In genomic region chr17:36885161-36885735, GRCh38 we compare ENCODE assay signal across 17 cellular contexts. TPM values are rescaled to one million over a fixed set of nuclear protein-coding genes. Genes with fewer than 3 reads are reported as not detected.
DNase-seq lines count a peak whose midpoint lies in the region; TF ChIP-seq lines count a peak whose summit lies in the region.
"Had no signal": no experiment of that assay in that cellular context is flagged by ENCODE, and none has a peak within 500 bp of the region (broad histone marks: within the 10 kb centered on the region; RNA-seq: fewer than 3 reads in every experiment).

No MANE protein-coding gene starts in this region.

- no peak overlapping the region for H2BK12ac ChIP-seq in trophoblast cell (ENCODE audit: low read length)

- H3F3A ChIP-seq in neural progenitor cell (ENCODE audit: low read depth): no peaks in the 10 kb centered on the region

- H2AK5ac ChIP-seq in trophoblast cell (ENCODE audit: low read length): no peak overlapping the region

- H3K27me3 Mint-ChIP-seq in brain (peaks cover 36% of the 10 kb centered on the region), neural progenitor cell (ENCODE audit: insufficient read depth, low read depth) (peaks cover 29% of the 10 kb centered on the region)

- H3K9me3 ChIP-seq in OCI-LY3 (ENCODE audit: insufficient read depth, low read length): no peaks in the 10 kb centered on the region
- no peaks in the 10 kb centered on the region for H3K9me3 ChIP-seq in neural progenitor cell (ENCODE audit: low read depth)
- peaks cover 4% of the 10 kb centered on the region for H3K9me3 ChIP-seq in trophoblast cell (ENCODE audit: insufficient read depth, low read depth, low read length)
- H3K9me3 ChIP-seq in SJCRH30 (replicated peaks): no peaks in the 10 kb centered on the region

- no CpG with 5 or more reads among the region's 19 CpGs for WGBS in trophoblast cell (ENCODE audit: extremely low coverage, insufficient coverage, insufficient read length)

- H2BK5ac ChIP-seq in trophoblast cell (ENCODE audit: low read depth, low read length, poor library complexity): no peak overlapping the region

- H3K23ac ChIP-seq in trophoblast cell (ENCODE audit: low read length): no peak overlapping the region

- no peak overlapping the region for H3K4ac ChIP-seq in trophoblast cell (ENCODE audit: low read depth, low read length)

- peak; percentile 95 for DNase-seq in CMK (ENCODE audit: low read depth)
- DNase-seq in neural progenitor cell (ENCODE audit: low spot score): no peak
- DNase-seq in NCI-H2107 treated with DMSO at 0.1 percent for 48 hours (lab: John Stamatoyannopoulos, UW; ENCODE audit: unreplicated experiment): no peak
- DNase-seq in trophoblast cell: no peak
- DNase-seq in SJCRH30: no peak
- DNase-seq in kidney tubule cell (ENCODE audit: low spot score): no peak
- DNase-seq: Calu3; CD4-positive, CD25-positive, alpha-beta regulatory T cell; IMR-90; NCI-H1436; NCI-H2081; Right ventricle myocardium superior had no signal

- peak overlapping the region; percentile 27; the same call in 1 of the 2 replicates for H2AFZ ChIP-seq in OCI-LY3 (ENCODE audit: low read depth, low read length)
- H2AFZ ChIP-seq in neural progenitor cell (replicated peaks): peak overlapping the region; percentile 90
- H2AFZ ChIP-seq in trophoblast cell (ENCODE audit: insufficient read depth, low read length, poor library complexity): no peak overlapping the region

- no peak overlapping the region for H3K14ac ChIP-seq in trophoblast cell (ENCODE audit: low read length)

- H3K27ac ChIP-seq in OCI-LY3 (ENCODE audit: low read length) (no peak overlapping the region), neural progenitor cell (no peak overlapping the region), trophoblast cell (ENCODE audit: low read depth, low read length) (no peak overlapping the region), SJCRH30 (no peak overlapping the region)

- H3K36me3 Mint-ChIP-seq in brain (peaks cover 8% of the 10 kb centered on the region), neural progenitor cell (no peaks in the 10 kb centered on the region)
- H3K36me3 Mint-ChIP-seq: CD4-positive, CD25-positive, alpha-beta regulatory T cell had no signal

- H3K36me3 ChIP-seq in OCI-LY3 (replicated peaks; ENCODE audit: low read depth, low read length) (no peaks in the 10 kb centered on the region), neural progenitor cell (no peaks in the 10 kb centered on the region), trophoblast cell (ENCODE audit: control insufficient read depth in 1 of 2, insufficient read depth in 2 of 2, low read length in 2 of 2) (no peaks in the 10 kb centered on the region), SJCRH30 (no peaks in the 10 kb centered on the region)

- H3K4me2 ChIP-seq in OCI-LY3 (ENCODE audit: low read length): peak overlapping the region; percentile 50
- H3K4me2 ChIP-seq in neural progenitor cell: no peak overlapping the region
- H3K4me2 ChIP-seq in trophoblast cell (ENCODE audit: low read length): no peak overlapping the region

- no peak overlapping the region for H3K9ac ChIP-seq in OCI-LY3 (ENCODE audit: low read length)
- H3K9ac ChIP-seq in neural progenitor cell: no peak overlapping the region
- H3K9ac ChIP-seq in trophoblast cell (ENCODE audit: low read length): no peak overlapping the region

- H3K9me3 Mint-ChIP-seq in brain: peaks cover 6 to 21% (median 14%) of the 10 kb centered on the region in 5 experiments
- H3K9me3 Mint-ChIP-seq in neural progenitor cell: peaks cover 8% of the 10 kb centered on the region

- H3K18ac ChIP-seq in trophoblast cell (ENCODE audit: low read length): no peak overlapping the region

- no peak overlapping the region for H4K91ac ChIP-seq in trophoblast cell (ENCODE audit: low read depth, low read length)

- peaks cover 52% of the 10 kb centered on the region for H3K4me1 Mint-ChIP-seq in brain
- H3K4me1 Mint-ChIP-seq in neural progenitor cell: peaks cover 17% of the 10 kb centered on the region
- H3K4me1 Mint-ChIP-seq: CD4-positive, CD25-positive, alpha-beta regulatory T cell had no signal

- H3K4me3 Mint-ChIP-seq in brain (no peak overlapping the region), neural progenitor cell (no peak overlapping the region)
- H3K4me3 Mint-ChIP-seq: CD4-positive, CD25-positive, alpha-beta regulatory T cell had no signal

- H2BK120ac ChIP-seq in trophoblast cell (ENCODE audit: insufficient read depth, low read length, poor library complexity): no peak overlapping the region

- H3K79me1 ChIP-seq in trophoblast cell (ENCODE audit: low read length): no peaks in the 10 kb centered on the region

- TF ChIP-seq CTCF in OCI-LY3 (IDR thresholded peaks at IDR 0.05; ENCODE audit: low read depth, low read length) (no peak), brain (conservative IDR thresholded peaks at IDR 0.05) (no peak), neural progenitor cell (IDR thresholded peaks at IDR 0.05) (no peak)

- H3K79me2 ChIP-seq in OCI-LY3 (ENCODE audit: low read length) (no peaks in the 10 kb centered on the region), neural progenitor cell (ENCODE audit: low read depth) (no peaks in the 10 kb centered on the region), trophoblast cell (ENCODE audit: control insufficient read depth, insufficient read depth, low read length, poor library complexity) (no peaks in the 10 kb centered on the region)

- H3K27me3 ChIP-seq in OCI-LY3 (ENCODE audit: low read depth, low read length): peaks cover 29% of the 10 kb centered on the region
- H3K27me3 ChIP-seq in neural progenitor cell: no peaks in the 10 kb centered on the region
- H3K27me3 ChIP-seq in trophoblast cell (ENCODE audit: insufficient read depth, low read length): peaks cover 2% of the 10 kb centered on the region
- no peaks in the 10 kb centered on the region for H3K27me3 ChIP-seq in SJCRH30

- H4K12ac ChIP-seq in trophoblast cell (ENCODE audit: low read depth, low read length): no peak overlapping the region

- H3K4me1 ChIP-seq in OCI-LY3 (ENCODE audit: low read length) (peaks cover 35% of the 10 kb centered on the region), neural progenitor cell (peaks cover 32% of the 10 kb centered on the region), trophoblast cell (ENCODE audit: control insufficient read depth in 1 of 2, insufficient read depth in 2 of 2, low read length in 2 of 2) (no peaks in the 10 kb centered on the region), SJCRH30 (peaks cover 24% of the 10 kb centered on the region)

- H3K27ac Mint-ChIP-seq in brain: peak overlapping the region in 3 of 5 experiments; percentile 25 to 55 (median 30)
- H3K27ac Mint-ChIP-seq in neural progenitor cell: no peak overlapping the region
- H3K27ac Mint-ChIP-seq: CD4-positive, CD25-positive, alpha-beta regulatory T cell; H9 had no signal

- H4K20me1 ChIP-seq in OCI-LY3 (ENCODE audit: insufficient read depth, low read length): no peaks in the 10 kb centered on the region
- no peaks in the 10 kb centered on the region for H4K20me1 ChIP-seq in neural progenitor cell (ENCODE audit: low read depth)

- H3K4me3 ChIP-seq in OCI-LY3 (ENCODE audit: low read length) (no peak overlapping the region), neural progenitor cell (no peak overlapping the region), trophoblast cell (ENCODE audit: low read depth, low read length) (no peak overlapping the region), SJCRH30 (no peak overlapping the region)

- H4K8ac ChIP-seq in trophoblast cell (ENCODE audit: low read depth, low read length): no peak overlapping the region

RNA-seq across cellular contexts. Expression of gene LHX1, which starts 52.0 kb away (rescaled TPM):
- polyA plus RNA-seq in brain (ENCODE audit: insufficient read depth, low read depth, low replicate concordance): not detected
- total RNA-seq in neural progenitor cell (ENCODE audit: low replicate concordance): not detected in 2 replicates
- polyA plus RNA-seq in trophoblast cell (2013): 0.33 and 0.37 TPM in 2 replicates
- 0.43 and 0.59 TPM in 2 replicates for total RNA-seq in SJCRH30 (2014; rRNA removed; shearing (Covaris generic))
- total RNA-seq: A673; CD4-positive, CD25-positive, alpha-beta regulatory T cell; IMR-90; LHCN-M2; Right ventricle myocardium superior had no signal
- polyA plus RNA-seq: IMR-90 had no signal
